ENCODE assay signal across 25 cellular contexts in the genomic region with DNA sequence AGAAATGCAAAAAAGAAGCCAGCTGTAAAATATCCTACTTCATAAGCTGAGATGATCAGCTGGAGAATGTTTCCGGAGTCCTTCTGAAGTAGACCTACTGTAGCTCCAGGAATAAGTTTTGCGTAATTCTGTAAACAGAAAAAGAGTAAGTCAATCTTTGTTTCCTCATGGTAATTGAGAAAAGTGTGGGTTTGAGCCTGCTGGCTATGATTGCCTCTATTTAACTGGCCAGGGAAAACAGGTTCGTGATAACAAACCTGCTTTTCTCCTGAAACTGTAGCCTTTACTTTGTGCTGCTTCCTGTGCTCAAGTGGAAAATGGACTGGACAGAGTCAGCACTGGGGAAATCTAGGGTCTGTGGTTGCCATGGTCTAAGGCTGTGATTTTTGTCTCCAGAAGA. TPM values are rescaled to one million over a fixed set of nuclear protein-coding genes. Genes with fewer than 3 reads are reported as not detected.
DNase-seq lines count a peak whose midpoint lies in the region; ATAC-seq, FAIRE-seq and TF ChIP-seq lines count a peak whose summit lies in the region.
"Had no signal": no experiment of that assay in that cellular context is flagged by ENCODE, and none has a peak within 500 bp of the region (broad histone marks: within the 10 kb centered on the region; RNA-seq: fewer than 3 reads in every experiment).

No MANE protein-coding gene starts in this region.

- DNase-seq in body of pancreas (peak in 1 of 4 donors; percentile 13), foreskin melanocyte (peak; percentile 40), pancreas (no peak), WERI-Rb-1 (no peak), glomerular visceral epithelial cell (ENCODE audit: extremely low spot score) (no peak), OCI-M1 (lab: John Stamatoyannopoulos, UW) (no peak), pons (ENCODE audit: low spot score) (no peak)
- DNase-seq: activated CD4-positive, alpha-beta T cell treated with anti-CD3 and anti-CD28 coated beads, Interleukin-2, amount 10 ng/mL, durations not matched to agents 24 days and 14 days; CD4-positive, alpha-beta T cell; DMS 273 treated with DMSO at 0.1 percent for 48 hours; effector CD4-positive, alpha-beta T cell; erythroblast; GF-D8; glutamatergic neuron; MV-4-11; NCI-H1694 treated with DMSO at 0.1 percent for 48 hours; NCI-H69; nephron progenitor cell; SHP77 had no signal

- TF ChIP-seq CTCF in body of pancreas (IDR thresholded peaks at IDR 0.05) (no peak), pancreas (IDR thresholded peaks at IDR 0.05) (no peak), WERI-Rb-1 (IDR thresholded peaks at IDR 0.05; ENCODE audit: low read depth, low read length) (no peak)

- WGBS in body of pancreas, 2 donors, result 34 to 42% methylated on average over 3 of the region's 3 CpGs
- 44% methylated on average over 3 of the region's 3 CpGs for WGBS in pancreas, 2 donors

- FAIRE-seq in G401.6 (lab: Jason Lieb, UNC) (peak; percentile 44), pancreas (lab: Jason Lieb, UNC) (no peak)
- FAIRE-seq: astrocyte had no signal

- ATAC-seq in body of pancreas (peak; percentile 55), pancreas (peak; percentile 56 to 78 (median 67))
- ATAC-seq: activated T-helper 17 cell treated with anti-CD3 and anti-CD28 coated beads, Interleukin-2, amount 50 U/mL, for 72 hours had no signal

- H3K4me3 ChIP-seq in body of pancreas (no peak overlapping the region), pancreas (no peak overlapping the region), WERI-Rb-1 (ENCODE audit: low read depth, low read length) (no peak overlapping the region)
- H3K4me3 ChIP-seq: suprapubic skin had no signal

- H3K27me3 ChIP-seq in body of pancreas (no peaks in the 10 kb centered on the region), pancreas (no peaks in the 10 kb centered on the region), WERI-Rb-1 (ENCODE audit: insufficient read depth, low read depth, severe bottlenecking) (no peaks in the 10 kb centered on the region)
- H3K27me3 ChIP-seq: suprapubic skin had no signal

- H3K9me3 ChIP-seq in body of pancreas (no peaks in the 10 kb centered on the region), pancreas (no peaks in the 10 kb centered on the region), WERI-Rb-1 (ENCODE audit: severe bottlenecking) (no peaks in the 10 kb centered on the region)
- H3K9me3 ChIP-seq: suprapubic skin had no signal

- no peak for TF ChIP-seq POLR2A in body of pancreas (IDR thresholded peaks at IDR 0.05)

- peaks cover 10% of the 10 kb centered on the region for H3K4me1 ChIP-seq in body of pancreas
- H3K4me1 ChIP-seq in pancreas, result peaks cover 0 to 7% (median 0%) of the 10 kb centered on the region in 3 donors
- H3K4me1 ChIP-seq: suprapubic skin had no signal

- H3K36me3 ChIP-seq in body of pancreas (replicated peaks in 1 of 2; ENCODE audit: insufficient read depth in 1 of 2, low read depth in 2 of 2), result no peaks in the 10 kb centered on the region
- no peaks in the 10 kb centered on the region for H3K36me3 ChIP-seq in pancreas
- no peaks in the 10 kb centered on the region for H3K36me3 ChIP-seq in WERI-Rb-1
- H3K36me3 ChIP-seq: suprapubic skin had no signal

- intact Hi-C loops in body of pancreas (cut with DNase I), result no loop called here
- intact Hi-C loops in pancreas (cut with DNase I), result no loop called here

- peak overlapping the region in 1 of 4 donors; percentile 14 for H3K27ac ChIP-seq in body of pancreas
- H3K27ac ChIP-seq in pancreas, result peak overlapping the region in 1 of 4 donors; percentile 30
- H3K27ac ChIP-seq in WERI-Rb-1, result no peak overlapping the region
- H3K27ac ChIP-seq: KMS-11, suprapubic skin had no signal

RNA-seq across cellular contexts. Expression of a gene that starts 58.1 kb away (rescaled TPM):
- total RNA-seq in body of pancreas (1 to 10 TPM; 5.3 to 9.9 TPM), pancreas (10 to 100 TPM in 1 of 6 donors, 1 to 10 TPM in 5; 1.9 to 32.4 (median 3.1) TPM)
- polyA plus RNA-seq in pancreas, result 1 to 10 TPM; 1.3 to 3.2 TPM
- total RNA-seq: activated CD4-positive, alpha-beta T cell treated with anti-CD3 and anti-CD28 coated beads, Interleukin-2, amount 10 ng/mL, durations not matched to agents 24 days and 14 days; activated T-helper 17 cell treated with anti-CD3 and anti-CD28 coated beads, Interleukin-2, amount 50 U/mL, for 72 hours; CD4-positive, alpha-beta T cell; OCI-LY7 had no signal
